Comparison of ENCODE assay signal across 22 cellular contexts in genomic region chr3:111745786-111746185, GRCh38.
DNase-seq lines count a peak whose midpoint lies in the region; ATAC-seq and TF ChIP-seq lines count a peak whose summit lies in the region.
"Had no signal": no experiment of that assay in that cellular context is flagged by ENCODE, and none has a peak within 500 bp of the region (broad histone marks: within the 10 kb centered on the region; RNA-seq: fewer than 3 reads in every experiment).

No MANE protein-coding gene starts in this region.

- TF ChIP-seq EP300 in esophagus muscularis mucosa (IDR thresholded peaks at IDR 0.05): no peak

- H3K27ac Mint-ChIP-seq in endothelial cell (ENCODE audit: unreplicated experiment): no peak overlapping the region

- H3K4me1 ChIP-seq in HEK293 (ENCODE audit: control insufficient read depth, insufficient read depth, low read length) (peaks cover 7% of the 10 kb centered on the region), PC-3 (ENCODE audit: insufficient read depth, low read length) (peaks cover 49% of the 10 kb centered on the region), esophagus muscularis mucosa (peaks cover 8 to 31% (median 24%) of the 10 kb centered on the region in 4 donors), osteoblast (ENCODE audit: insufficient read depth, low read length) (peaks cover 15% of the 10 kb centered on the region), upper lobe of right lung (no peaks in the 10 kb centered on the region)
- H3K4me1 ChIP-seq: BLaER1 treated with 17β-estradiol and CSF1 and Interleukin-3, amounts not matched to agents 10 nM and 100 nM; lower lobe of right lung; upper lobe of left lung had no signal

- H3K36me3 Mint-ChIP-seq in endothelial cell (ENCODE audit: low read depth, unreplicated experiment): no peaks in the 10 kb centered on the region

- no peaks in the 10 kb centered on the region for H3K9me3 Mint-ChIP-seq in endothelial cell (ENCODE audit: unreplicated experiment)

- H3K9ac ChIP-seq in PC-3 (ENCODE audit: low read length): 0 out of 2 replicates have a peak overlapping the region, but pooled peaks have one; percentile 5
- H3K9ac ChIP-seq: BLaER1 treated with 17β-estradiol and CSF1 and Interleukin-3, amounts not matched to agents 10 nM and 100 nM had no signal

- peaks cover 7% of the 10 kb centered on the region for H3K4me1 Mint-ChIP-seq in endothelial cell (ENCODE audit: unreplicated experiment)

- H3K4me3 Mint-ChIP-seq in endothelial cell (ENCODE audit: unreplicated experiment): no peak overlapping the region
- H3K4me3 Mint-ChIP-seq: activated T-cell treated with anti-CD3 and anti-CD28 coated beads, Interleukin-2, amount 50 U/mL, for 4 hours had no signal

- no peaks in the 10 kb centered on the region for H3K27me3 Mint-ChIP-seq in endothelial cell (ENCODE audit: unreplicated experiment)

- BruUV-seq in PC-3 (replicated peaks; lab: Mats Ljungman, UMichigan): no TSS peak

- H3K4me2 ChIP-seq in PC-3 (ENCODE audit: low read length): peak overlapping the region; percentile 44
- no peak overlapping the region for H3K4me2 ChIP-seq in osteoblast (ENCODE audit: insufficient read depth, low read length)
- H3K4me2 ChIP-seq: BLaER1 treated with 17β-estradiol and CSF1 and Interleukin-3, amounts not matched to agents 10 nM and 100 nM had no signal

- H3K79me2 ChIP-seq in PC-3 (ENCODE audit: low read length) (no peaks in the 10 kb centered on the region), osteoblast (ENCODE audit: insufficient read depth, low read length) (no peaks in the 10 kb centered on the region)

- peak; percentile 70 for DNase-seq in PC-3
- DNase-seq in esophagus muscularis mucosa (ENCODE audit: extremely low spot score): peak; percentile 53
- no peak for DNase-seq in osteoblast (ENCODE audit: insufficient read length, low spot score, missing footprints)
- no peak for DNase-seq in endothelial cell (ENCODE audit: low spot score)
- no peak for DNase-seq in upper lobe of right lung
- DNase-seq in activated CD4-positive, CD25-positive, alpha-beta regulatory T cell (lab: John Stamatoyannopoulos, UW): no peak
- DNase-seq: ACHN; activated CD4-positive, CD25-positive, alpha-beta regulatory T cell treated with anti-CD3 and anti-CD28 coated beads, Interleukin-2, amount 50 U/mL, for 72 hours; activated naive CD4-positive, alpha-beta T cell treated with Interleukin-2 at 50 U/mL for 16 hours; activated T-cell treated with anti-CD3 and anti-CD28 coated beads, Interleukin-2, amount 50 U/mL, for 4 hours; amygdala; dorsolateral prefrontal cortex; foreskin melanocyte; islet precursor cell; lower lobe of right lung; NCI-H1105; upper lobe of left lung had no signal

- no peaks in the 10 kb centered on the region for H3K9me2 ChIP-seq in PC-3 (replicated peaks; ENCODE audit: low read length)

- H3K9me3 ChIP-seq in HEK293 (ENCODE audit: control insufficient read depth, insufficient read depth, low read depth, low read length): no peaks in the 10 kb centered on the region
- H3K9me3 ChIP-seq in PC-3 (ENCODE audit: low read length): no peaks in the 10 kb centered on the region
- H3K9me3 ChIP-seq in esophagus muscularis mucosa: peaks cover 0 to 6% (median 0%) of the 10 kb centered on the region in 4 donors
- H3K9me3 ChIP-seq in osteoblast (ENCODE audit: low read depth, low read length): no peaks in the 10 kb centered on the region
- H3K9me3 ChIP-seq in upper lobe of right lung: no peaks in the 10 kb centered on the region
- H3K9me3 ChIP-seq: lower lobe of right lung, neutrophil had no signal

- CTCF ChIA-PET in HEK293 (lab: Yijun Ruan, JAX): interaction anchor here (1.3 kb wide), 1 partner anchor 30 kb away, joined by 5 read pairs; no protein-coding TSS in a partner anchor
- CTCF ChIA-PET in PC-3 (lab: Charles Lee): no interaction called here

- no peaks in the 10 kb centered on the region for H4K20me1 ChIP-seq in PC-3 (ENCODE audit: low read length)
- H4K20me1 ChIP-seq in osteoblast (ENCODE audit: insufficient read depth, low read length): no peaks in the 10 kb centered on the region
- H4K20me1 ChIP-seq: BLaER1 treated with 17β-estradiol and CSF1 and Interleukin-3, amounts not matched to agents 10 nM and 100 nM had no signal

- H3K36me3 ChIP-seq in HEK293 (ENCODE audit: control insufficient read depth in 2 of 2, insufficient read depth in 1 of 2, low read length in 2 of 2) (no peaks in the 10 kb centered on the region), PC-3 (ENCODE audit: low read depth, low read length) (no peaks in the 10 kb centered on the region), esophagus muscularis mucosa (no peaks in the 10 kb centered on the region), osteoblast (ENCODE audit: insufficient read depth, low read length) (no peaks in the 10 kb centered on the region), upper lobe of right lung (no peaks in the 10 kb centered on the region)
- H3K36me3 ChIP-seq: BLaER1 treated with 17β-estradiol and CSF1 and Interleukin-3, amounts not matched to agents 10 nM and 100 nM; lower lobe of right lung; neutrophil; upper lobe of left lung had no signal

- no peak overlapping the region for H3K4me3 ChIP-seq in HEK293 (ENCODE audit: low read depth, low read length)
- H3K4me3 ChIP-seq in PC-3 (ENCODE audit: low read length): no peak overlapping the region
- H3K4me3 ChIP-seq in esophagus muscularis mucosa: no peak overlapping the region
- no peak overlapping the region for H3K4me3 ChIP-seq in osteoblast (ENCODE audit: insufficient read depth, low read length)
- no peak overlapping the region for H3K4me3 ChIP-seq in upper lobe of right lung
- H3K4me3 ChIP-seq: BLaER1 treated with 17β-estradiol and CSF1 and Interleukin-3, amounts not matched to agents 10 nM and 100 nM; dorsolateral prefrontal cortex; lower lobe of right lung; upper lobe of left lung had no signal

- H3K27ac ChIP-seq in HEK293 (ENCODE audit: extremely low read depth, low read depth, low read length) (no peak overlapping the region), PC-3 (ENCODE audit: low read length) (peak overlapping the region; percentile 46), esophagus muscularis mucosa (replicated peaks in 1 of 4) (no peak overlapping the region), osteoblast (ENCODE audit: low read depth, low read length) (no peak overlapping the region), upper lobe of right lung (no peak overlapping the region)
- H3K27ac ChIP-seq: BLaER1 treated with 17β-estradiol and CSF1 and Interleukin-3, amounts not matched to agents 10 nM and 100 nM; dorsolateral prefrontal cortex; lower lobe of right lung; neutrophil; upper lobe of left lung had no signal

- H3F3A ChIP-seq in PC-3 (ENCODE audit: low read length, unreplicated experiment): peaks cover 5% of the 10 kb centered on the region

- POLR2A ChIA-PET in HEK293 (lab: Yijun Ruan, JAX) (no interaction called here), PC-3 (lab: Charles Lee; ENCODE audit: unreplicated experiment) (interaction anchor here (0.5 kb wide), 1 partner anchor 13 kb away, joined by 4 read pairs; no protein-coding TSS in a partner anchor)

- WGBS in esophagus muscularis mucosa: 75% methylated on average over 2 of the region's 2 CpGs

- ATAC-seq in PC-3 (peak; percentile 46), GM18502 (IDR thresholded peaks at IDR 0.05; ENCODE audit: poor library complexity, unreplicated experiment) (no peak), upper lobe of right lung (no peak)
- ATAC-seq: activated T-cell treated with anti-CD3 and anti-CD28 coated beads, Interleukin-2, amount 50 U/mL, for 4 hours; lower lobe of right lung; Right ventricle myocardium inferior had no signal

- H3K27me3 ChIP-seq in PC-3 (ENCODE audit: low read length) (no peaks in the 10 kb centered on the region), esophagus muscularis mucosa (no peaks in the 10 kb centered on the region), osteoblast (ENCODE audit: insufficient read depth, low read length) (no peaks in the 10 kb centered on the region), upper lobe of right lung (no peaks in the 10 kb centered on the region)
- H3K27me3 ChIP-seq: BLaER1 treated with 17β-estradiol and CSF1 and Interleukin-3, amounts not matched to agents 10 nM and 100 nM; neutrophil; upper lobe of left lung had no signal

- intact Hi-C loops in PC-3 (cut with micrococcal nuclease): no loop called here
- intact Hi-C loops in esophagus muscularis mucosa (cut with DNase I): no loop called here
- intact Hi-C loops in upper lobe of right lung (cut with DNase I): no loop called here

- TF ChIP-seq CTCF in HEK293 (tag by site-specific recombination; IDR thresholded peaks at IDR 0.05) (no peak), PC-3 (conservative IDR thresholded peaks at IDR 0.05; ENCODE audit: low read depth, low read length) (no peak), esophagus muscularis mucosa (IDR thresholded peaks at IDR 0.05) (no peak), osteoblast (IDR thresholded peaks at IDR 0.05; ENCODE audit: extremely low read depth, low read depth, low read length) (no peak), endothelial cell (IDR thresholded peaks at IDR 0.05; ENCODE audit: unreplicated experiment) (no peak), upper lobe of right lung (IDR thresholded peaks at IDR 0.05) (no peak)

- H2AFZ ChIP-seq in PC-3 (ENCODE audit: low read length): no peak overlapping the region
- H2AFZ ChIP-seq in osteoblast (ENCODE audit: low read length): peak overlapping the region; percentile 43

- TF ChIP-seq POLR2A in esophagus muscularis mucosa (IDR thresholded peaks at IDR 0.05; ENCODE audit: low read depth): no peak

TF ChIP-seq in HEK293, 187 proteins besides CTCF, POLR2A, EP300 and RAD21:
- TF ChIP-seq ZNF366 (tag by site-specific recombination; conservative IDR thresholded peaks at IDR 0.05) (peak; percentile 38; the same call in 1 of the 2 replicates), IKZF3 (tag by site-specific recombination; IDR thresholded peaks at IDR 0.05) (no peak), SCRT2 (tag by site-specific recombination; IDR thresholded peaks at IDR 0.05) (no peak), ELK4 (IDR thresholded peaks at IDR 0.05; ENCODE audit: borderline replicate concordance, low read depth, low read length) (no peak)

Comparison
In these comparisons a context has a peak if more than half of its experiments do, and no peak if none do; other contexts are left out.
1. DNase-seq: peak in PC-3 (single experiment) and esophagus muscularis mucosa (single experiment); none in osteoblast (single experiment), endothelial cell (single experiment), upper lobe of right lung (single experiment) and activated CD4-positive, CD25-positive, alpha-beta regulatory T cell (0 of 4).